In the genomic region with DNA sequence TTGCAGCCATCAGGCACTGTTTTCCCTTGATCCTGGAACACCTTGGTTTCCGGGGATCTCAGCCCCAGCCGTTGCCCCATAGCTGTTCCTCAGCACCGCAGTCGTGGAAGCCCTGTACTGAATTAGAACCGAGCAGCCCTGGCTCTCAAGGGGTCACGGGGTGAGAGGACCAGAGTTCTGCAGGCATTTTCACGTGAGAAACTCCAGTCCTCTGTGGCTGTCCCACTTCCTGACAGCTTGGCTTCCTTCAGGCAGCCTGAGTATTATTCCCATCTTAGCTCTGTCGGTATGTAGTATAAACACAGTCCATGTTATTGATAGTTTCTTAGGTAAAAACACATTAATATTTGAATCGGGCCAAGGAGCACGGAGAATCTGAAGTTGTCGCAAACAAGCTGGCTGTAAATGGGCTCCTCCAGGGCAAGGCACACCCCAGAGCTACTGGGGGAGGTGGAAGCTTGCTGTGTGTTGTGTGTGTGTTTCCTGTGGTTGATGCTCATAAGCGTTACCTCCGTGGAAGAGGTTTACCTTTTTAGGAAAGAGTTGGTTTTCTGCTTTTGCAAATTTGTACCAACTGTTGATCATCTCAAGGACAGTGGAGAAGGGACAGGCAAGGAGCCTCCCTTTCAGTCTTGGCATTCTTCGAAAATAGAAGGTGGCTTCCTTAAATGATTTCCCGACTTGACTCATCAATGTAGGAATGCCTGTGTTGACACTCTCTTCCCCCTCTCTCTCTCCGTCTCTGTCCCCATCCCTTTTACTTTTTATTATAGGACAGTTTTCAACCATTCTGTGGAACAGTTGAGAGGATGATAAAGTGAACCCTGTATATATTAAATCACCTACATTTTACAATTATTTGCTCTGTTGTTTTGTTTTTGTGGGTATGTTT, we compare ENCODE assay signal across 1 cellular context.
TF ChIP-seq lines count a peak whose summit lies in the region.

No MANE protein-coding gene starts in this region.

TF ChIP-seq in K562, 482 proteins besides CTCF, POLR2A, EP300 and RAD21 (continued from another document):
- TF ChIP-seq EHMT2 (IDR thresholded peaks at IDR 0.05) = no peak
